1 cellular context compared by ENCODE assay signal in genomic region chr9:36842560-36843530, GRCh38.
A peak's percentile ranks its signal among the peaks of the same experiment; 100 is the strongest.
TF ChIP-seq lines count a peak whose summit lies in the region.

No MANE protein-coding gene starts in this region.

TF ChIP-seq in WTC11, 78 proteins besides CTCF, POLR2A, EP300 and RAD21:
- TF ChIP-seq, protein P1, sequence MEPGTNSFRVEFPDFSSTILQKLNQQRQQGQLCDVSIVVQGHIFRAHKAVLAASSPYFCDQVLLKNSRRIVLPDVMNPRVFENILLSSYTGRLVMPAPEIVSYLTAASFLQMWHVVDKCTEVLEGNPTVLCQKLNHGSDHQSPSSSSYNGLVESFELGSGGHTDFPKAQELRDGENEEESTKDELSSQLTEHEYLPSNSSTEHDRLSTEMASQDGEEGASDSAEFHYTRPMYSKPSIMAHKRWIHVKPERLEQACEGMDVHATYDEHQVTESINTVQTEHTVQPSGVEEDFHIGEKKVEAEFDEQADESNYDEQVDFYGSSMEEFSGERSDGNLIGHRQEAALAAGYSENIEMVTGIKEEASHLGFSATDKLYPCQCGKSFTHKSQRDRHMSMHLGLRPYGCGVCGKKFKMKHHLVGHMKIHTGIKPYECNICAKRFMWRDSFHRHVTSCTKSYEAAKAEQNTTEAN (CRISPR knock-in tag; IDR thresholded peaks at IDR 0.05), result peak; percentile 10; the same call in 1 of the 2 replicates
- peak; percentile 72 for TF ChIP-seq ZNF423 (CRISPR knock-in tag; IDR thresholded peaks at IDR 0.05)
- no peak for TF ChIP-seq FOXK1 (CRISPR knock-in tag; IDR thresholded peaks at IDR 0.05)
- no peak for TF ChIP-seq STAT6 (CRISPR knock-in tag; conservative IDR thresholded peaks at IDR 0.05; ENCODE audit: low read depth)
- TF ChIP-seq NFE2L1 (CRISPR knock-in tag; IDR thresholded peaks at IDR 0.05), result peak; percentile 83; the same call in 1 of the 2 replicates
